In the genomic region with DNA sequence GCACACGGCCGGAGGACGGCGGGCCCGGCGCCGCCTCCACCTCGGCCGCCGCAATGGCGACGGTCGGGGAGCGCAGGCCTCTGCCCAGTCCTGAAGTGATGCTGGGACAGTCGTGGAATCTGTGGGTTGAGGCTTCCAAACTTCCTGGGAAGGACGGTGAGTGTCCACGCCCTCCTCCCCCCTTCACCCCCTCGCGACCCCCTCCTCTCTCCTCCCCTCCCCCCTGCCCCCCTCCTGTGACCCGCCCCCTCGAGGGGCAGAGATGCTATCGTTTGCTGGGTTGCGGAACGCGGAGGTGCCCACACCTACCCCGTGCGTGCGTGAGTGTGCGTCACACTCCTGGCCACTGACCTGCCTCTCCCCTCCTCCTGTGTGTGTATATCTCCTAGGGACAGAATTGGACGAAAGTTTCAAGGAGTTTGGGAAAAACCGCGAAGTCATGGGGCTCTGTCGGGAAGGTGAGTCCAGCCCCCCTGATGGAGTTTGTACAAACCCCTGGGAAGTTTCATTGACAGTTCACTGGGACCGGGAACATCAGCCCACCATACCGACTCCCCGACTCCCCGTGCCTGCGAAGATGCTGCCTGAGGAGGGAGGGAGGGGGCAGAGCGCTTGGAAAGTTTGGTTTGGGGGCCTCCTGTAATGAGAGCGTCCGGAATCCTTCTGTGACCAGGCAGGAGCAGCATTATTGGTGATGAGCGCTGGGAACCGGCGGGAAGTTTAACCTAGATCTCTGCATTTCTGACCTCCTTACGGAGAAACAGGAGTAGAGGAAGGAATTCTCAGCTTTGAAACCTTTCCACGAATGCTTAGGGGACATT, we compare ENCODE assay signal across 7 cellular contexts. TPM values are rescaled to one million over a fixed set of nuclear protein-coding genes. Genes with fewer than 3 reads are reported as not detected.
DNase-seq lines count a peak whose midpoint lies in the region; ATAC-seq, FAIRE-seq and TF ChIP-seq lines count a peak whose summit lies in the region.

No MANE protein-coding gene starts in this region.

- H3K4me3 ChIP-seq in kidney (ENCODE audit: low read length in 2 of 2), result peak overlapping the region; percentile 68 to 70

- H3K9ac ChIP-seq in kidney (ENCODE audit: low read length in 2 of 2), result peak overlapping the region; percentile 37 to 79

- ATAC-seq in GM18907 (IDR thresholded peaks at IDR 0.05; ENCODE audit: unreplicated experiment) (peak; percentile 28), HG03175 (IDR thresholded peaks at IDR 0.05; ENCODE audit: unreplicated experiment) (peak; percentile 15), HG02840 (IDR thresholded peaks at IDR 0.05; ENCODE audit: low FRiP score, unreplicated experiment) (no peak)

- H3K9me3 ChIP-seq in kidney (ENCODE audit: control insufficient read depth in 1 of 2, low read length in 2 of 2), result no peaks in the 10 kb centered on the region

- H3K4me1 ChIP-seq in kidney (ENCODE audit: control insufficient read depth in 1 of 2, insufficient read depth in 1 of 2, low read depth in 1 of 2, low read length in 2 of 2), result peaks cover 0 to 7% of the 10 kb centered on the region in 2 donors

- DNase-seq in T1000 (lab: John Stamatoyannopoulos, UW) (peak; percentile 37), T47D (ENCODE audit: low read depth in 1 of 2, low spot score in 1 of 2) (peak; percentile 51 to 54), kidney (peak; percentile 86)
- peak; percentile 12 to 21 for DNase-seq in stimulated activated CD4-positive, alpha-beta T cell treated with anti-CD3 and anti-CD28 coated beads, Interleukin-1b, Interleukin-23, amount 100 ng/mL, for 1 hour (ENCODE audit: low read depth in 2 of 2)

- in situ Hi-C loops in T47D (cut with HindIII; ENCODE audit: low pct_unique_long_range_greater_than_20kb, low sequenced_read_pairs), result no loop called here

- FAIRE-seq in kidney (lab: Jason Lieb, UNC), result no peak

- intact Hi-C loops in kidney (cut with DNase I), result no loop called here

- peak overlapping the region; percentile 79 to 90 for H3K27ac ChIP-seq in kidney (ENCODE audit: low read depth in 2 of 2, low read length in 2 of 2)

- no peak for TF ChIP-seq CTCF in kidney (IDR thresholded peaks at IDR 0.05; ENCODE audit: borderline replicate concordance, extremely low read depth, insufficient read depth)

- peaks cover 3 to 15% of the 10 kb centered on the region in 2 donors for H3K36me3 ChIP-seq in kidney (ENCODE audit: control insufficient read depth in 1 of 2, insufficient read depth in 2 of 2, low read length in 2 of 2)

RNA-seq across cellular contexts. Expression of a gene that starts 0.8 kb away (rescaled TPM):
- not detected for total RNA-seq in kidney
- not detected for polyA plus RNA-seq in kidney (ENCODE audit: insufficient read depth, low read depth, low replicate concordance)

RNA-seq across cellular contexts. Expression of a gene that starts 49.3 kb away (rescaled TPM):
- total RNA-seq in kidney, result 36.4 TPM
- polyA plus RNA-seq in kidney (ENCODE audit: insufficient read depth, low read depth, low replicate concordance), result 1.4 TPM

RNA-seq across cellular contexts. Expression of a gene that starts 49.4 kb away (rescaled TPM):
- 55.2 TPM for total RNA-seq in kidney
- polyA plus RNA-seq in kidney (ENCODE audit: insufficient read depth, low read depth, low replicate concordance), result 99.5 TPM

Comparison
In these comparisons a context has a peak if more than half of its experiments do, and no peak if none do; other contexts are left out.
1. DNase-seq: peak in every context shown above with its lines; median percentile 86 in kidney; 52 in T47D; 37 in T1000; 16 in stimulated activated CD4-positive, alpha-beta T cell treated with anti-CD3 and anti-CD28 coated beads, Interleukin-1b, Interleukin-23, amount 100 ng/mL, for 1 hour.